ENCODE assay signal across 8 cellular contexts in genomic region chr2:71923887-71924533, GRCh38.
DNase-seq lines count a peak whose midpoint lies in the region; ATAC-seq and FAIRE-seq lines count a peak whose summit lies in the region.

No MANE protein-coding gene starts in this region.

- no peak overlapping the region for H3K9ac ChIP-seq in mesenchymal stem cell (ENCODE audit: low read length)

- peaks cover 0 to 3% of the 10 kb centered on the region in 2 donors for H3K4me1 Mint-ChIP-seq in effector memory CD8-positive, alpha-beta T cell (ENCODE audit: low read depth in 2 of 2)

- no peak overlapping the region for H3K27ac Mint-ChIP-seq in effector memory CD8-positive, alpha-beta T cell

- ATAC-seq in GM18498 (IDR thresholded peaks at IDR 0.05; ENCODE audit: unreplicated experiment), result peak; percentile 77
- ATAC-seq in HG02970 (IDR thresholded peaks at IDR 0.05; ENCODE audit: low FRiP score, unreplicated experiment), result peak; percentile 60
- peak; percentile 36 for ATAC-seq in effector memory CD8-positive, alpha-beta T cell (replicated peaks)

- no peak overlapping the region for H3K14ac ChIP-seq in mesenchymal stem cell (ENCODE audit: low read length in 2 of 2)

- H2BK5ac ChIP-seq in mesenchymal stem cell (ENCODE audit: low read depth, low read length, poor library complexity, severe bottlenecking), result no peak overlapping the region

- no peaks in the 10 kb centered on the region for H3K79me1 ChIP-seq in mesenchymal stem cell (replicated peaks; ENCODE audit: low read length, poor library complexity, severe bottlenecking)

- H2AK5ac ChIP-seq in mesenchymal stem cell (ENCODE audit: low read length, severe bottlenecking), result no peak overlapping the region

- H4K8ac ChIP-seq in mesenchymal stem cell (ENCODE audit: low read length), result no peak overlapping the region

- H3K27me3 ChIP-seq in mesenchymal stem cell (ENCODE audit: control insufficient read depth in 1 of 2, insufficient read depth in 1 of 2, low read length in 2 of 2), result peaks cover 0 to 22% of the 10 kb centered on the region in 2 experiments

- peaks cover 8% of the 10 kb centered on the region for H3K4me1 ChIP-seq in mesenchymal stem cell (ENCODE audit: control insufficient read depth, insufficient read depth, low read depth, low read length)

- no peaks in the 10 kb centered on the region for H3K36me3 ChIP-seq in mesenchymal stem cell (ENCODE audit: control insufficient read depth in 1 of 2, insufficient read depth in 2 of 2, low read depth in 1 of 2, low read length in 2 of 2)

- H3K4ac ChIP-seq in mesenchymal stem cell (ENCODE audit: low read depth in 1 of 2, low read length in 2 of 2), result no peak overlapping the region

- DNase-seq in NCI-H446 (lab: John Stamatoyannopoulos, UW), result peak; percentile 42 to 69
- peak; percentile 70 for DNase-seq in activated CD4-positive, alpha-beta T cell treated with anti-CD3 and anti-CD28 coated beads for 48 hours
- DNase-seq in effector memory CD8-positive, alpha-beta T cell, result peak; percentile 24 to 38 (median 27)
- peak; percentile 75 for DNase-seq in mesenchymal stem cell
- DNase-seq in stimulated activated CD8-positive, alpha-beta memory T cell treated with anti-CD3 and anti-CD28 coated beads, Interleukin-4, amount 100 ng/mL, for 4 hours (ENCODE audit: low read depth in 2 of 2, low spot score in 1 of 2), result peak; percentile 2 to 6

- H3K27ac ChIP-seq in mesenchymal stem cell (ENCODE audit: low read length, poor library complexity, severe bottlenecking), result no peak overlapping the region

- no peak overlapping the region for H3K23ac ChIP-seq in mesenchymal stem cell (ENCODE audit: low read length in 2 of 2)

- H3K4me3 Mint-ChIP-seq in effector memory CD8-positive, alpha-beta T cell, result no peak overlapping the region

- no peak overlapping the region for H2BK12ac ChIP-seq in mesenchymal stem cell (ENCODE audit: low read length in 2 of 2)

- no peak overlapping the region for H2AFZ ChIP-seq in mesenchymal stem cell (ENCODE audit: low read depth, low read length)

- no peak overlapping the region for H2BK15ac ChIP-seq in mesenchymal stem cell (ENCODE audit: low read depth, poor library complexity, severe bottlenecking)

- no peak overlapping the region for H3K4me2 ChIP-seq in mesenchymal stem cell (ENCODE audit: low read length, poor library complexity, severe bottlenecking)

- no peaks in the 10 kb centered on the region for H3K36me3 Mint-ChIP-seq in effector memory CD8-positive, alpha-beta T cell (ENCODE audit: insufficient read depth)

- H3K4me3 ChIP-seq in mesenchymal stem cell (ENCODE audit: insufficient read depth in 1 of 2, low read depth in 1 of 2, low read length in 2 of 2), result no peak overlapping the region

- no peak overlapping the region for H2BK120ac ChIP-seq in mesenchymal stem cell (ENCODE audit: low read depth, low read length)

- H3K9me3 Mint-ChIP-seq in effector memory CD8-positive, alpha-beta T cell, result no peaks in the 10 kb centered on the region

- peak; percentile 21 for FAIRE-seq in A204.1 (lab: Jason Lieb, UNC)

- H3K9me3 ChIP-seq in mesenchymal stem cell (ENCODE audit: control insufficient read depth, low read length), result peaks cover 24% of the 10 kb centered on the region

- H3K27me3 Mint-ChIP-seq in effector memory CD8-positive, alpha-beta T cell, result no peaks in the 10 kb centered on the region

- no peak overlapping the region for H3K18ac ChIP-seq in mesenchymal stem cell (ENCODE audit: low read depth in 1 of 2, low read length in 2 of 2)

- 34% methylated on average over 4 of the region's 7 CpGs for WGBS in mesenchymal stem cell

- H4K91ac ChIP-seq in mesenchymal stem cell (ENCODE audit: low read length), result no peak overlapping the region

Comparison
In these comparisons a context has a peak if more than half of its experiments do, and no peak if none do; other contexts are left out.
1. DNase-seq: peak in every context shown above with its lines; median percentile 75 in mesenchymal stem cell; 70 in activated CD4-positive, alpha-beta T cell treated with anti-CD3 and anti-CD28 coated beads for 48 hours; 56 in NCI-H446; 27 in effector memory CD8-positive, alpha-beta T cell; 4 in stimulated activated CD8-positive, alpha-beta memory T cell treated with anti-CD3 and anti-CD28 coated beads, Interleukin-4, amount 100 ng/mL, for 4 hours.